Comparison of ENCODE assay signal across 14 cellular contexts in genomic region chr5:5589146-5589826, GRCh38.
"Had no signal": no experiment of that assay in that cellular context is flagged by ENCODE, and none has a peak within 500 bp of the region (broad histone marks: within the 10 kb centered on the region; RNA-seq: fewer than 3 reads in every experiment).

No MANE protein-coding gene starts in this region.

- H3K27ac Mint-ChIP-seq: naive thymus-derived CD4-positive, alpha-beta T cell; nephron progenitor cell; stimulated activated naive B cell treated with anti-CD40 and anti-IgM and Interleukin-4, amounts not matched to agents 10 μg/mL and 1 μg/mL and 100 μg/mL, for 72 hours had no signal

- H3K36me3 Mint-ChIP-seq: naive thymus-derived CD4-positive, alpha-beta T cell had no signal

- H3K9me3 Mint-ChIP-seq: stimulated activated naive CD8-positive, alpha-beta T cell treated with anti-CD3 and anti-CD28 coated beads, Interleukin-15, amount 100 ng/mL, for 72 hours had no signal

- DNase-seq: effector memory CD4-positive, alpha-beta T cell; esophagus squamous epithelium; foreskin fibroblast; glutamatergic neuron; islet precursor cell; mammary epithelial cell; naive thymus-derived CD4-positive, alpha-beta T cell; nephron progenitor cell; sigmoid colon; stimulated activated CD4-positive, alpha-beta T cell treated with anti-CD3 and anti-CD28 coated beads, Interleukin-2, amount 100 ng/mL, for 24 hours; stimulated activated CD4-positive, alpha-beta T cell treated with anti-CD3 and anti-CD28 coated beads, Interleukin-4, amount 100 ng/mL, for 4 hours; stimulated activated naive B cell treated with anti-CD40 and anti-IgM and Interleukin-4, amounts not matched to agents 10 μg/mL and 1 μg/mL and 100 μg/mL, for 72 hours; stimulated activated naive CD8-positive, alpha-beta T cell treated with anti-CD3 and anti-CD28 coated beads, Interleukin-15, amount 100 ng/mL, for 72 hours; upper lobe of right lung had no signal

- H3K4me3 Mint-ChIP-seq: naive thymus-derived CD4-positive, alpha-beta T cell; nephron progenitor cell; stimulated activated naive B cell treated with anti-CD40 and anti-IgM and Interleukin-4, amounts not matched to agents 10 μg/mL and 1 μg/mL and 100 μg/mL, for 72 hours; stimulated activated naive CD8-positive, alpha-beta T cell treated with anti-CD3 and anti-CD28 coated beads, Interleukin-15, amount 100 ng/mL, for 72 hours had no signal

- H3K4me1 Mint-ChIP-seq: naive thymus-derived CD4-positive, alpha-beta T cell; stimulated activated naive B cell treated with anti-CD40 and anti-IgM and Interleukin-4, amounts not matched to agents 10 μg/mL and 1 μg/mL and 100 μg/mL, for 72 hours; stimulated activated naive CD8-positive, alpha-beta T cell treated with anti-CD3 and anti-CD28 coated beads, Interleukin-15, amount 100 ng/mL, for 72 hours had no signal
